In the genomic region with DNA sequence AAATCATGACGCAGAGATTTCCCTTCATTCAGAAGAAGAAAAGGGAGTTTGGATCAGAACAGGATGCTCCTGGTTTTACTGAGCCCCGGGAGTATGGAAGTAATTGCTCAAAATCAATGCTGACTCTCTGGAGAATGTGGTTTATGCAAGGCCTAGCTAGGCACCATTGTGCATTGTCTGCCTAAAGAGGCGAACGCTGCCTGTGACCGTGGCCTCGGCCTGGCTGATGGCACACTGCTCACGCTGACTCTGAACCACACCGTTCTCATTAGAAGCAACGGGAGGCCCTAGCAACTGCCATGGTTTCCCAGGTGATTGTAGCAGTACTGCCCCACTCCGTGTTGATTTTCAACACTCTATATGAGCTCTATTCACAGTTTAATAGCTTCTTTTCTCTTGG, we compare ENCODE assay signal across 13 cellular contexts. TPM values are rescaled to one million over a fixed set of nuclear protein-coding genes. Genes with fewer than 3 reads are reported as not detected.
A peak's percentile ranks its signal among the peaks of the same experiment; 100 is the strongest.
DNase-seq lines count a peak whose midpoint lies in the region; ATAC-seq lines count a peak whose summit lies in the region.
"Had no signal": no experiment of that assay in that cellular context is flagged by ENCODE, and none has a peak within 500 bp of the region (broad histone marks: within the 10 kb centered on the region; RNA-seq: fewer than 3 reads in every experiment).

No MANE protein-coding gene starts in this region.

- ATAC-seq in GM18861 (IDR thresholded peaks at IDR 0.05; ENCODE audit: unreplicated experiment) (no peak), HG03457 (IDR thresholded peaks at IDR 0.05; ENCODE audit: unreplicated experiment) (no peak)
- ATAC-seq: PC-3 had no signal

- DNase-seq in NCI-H1930 (lab: John Stamatoyannopoulos, UW) (peak; percentile 86 to 88), SK-MEL-5 (ENCODE audit: low read depth, low spot score) (peak; percentile 88), hypothalamus (lab: John Stamatoyannopoulos, UW) (peak in 39 of 51 donors; percentile 6 to 80 (median 46)), putamen (ENCODE audit: low spot score) (peak; percentile 75), HK-2 (ENCODE audit: unreplicated experiment) (no peak)
- DNase-seq: AML-193; DMS 273 treated with DMSO at 0.1 percent for 48 hours; NCI-H446 treated with DMSO at 0.1 percent for 48 hours; PC-3; small intestine; stimulated activated naive CD4-positive, alpha-beta T cell had no signal

- in situ Hi-C loops in SK-MEL-5 (cut with HindIII; ENCODE audit: low pct_unique_long_range_greater_than_20kb, low sequenced_read_pairs): no loop called here

RNA-seq across cellular contexts. Expression of gene UBL3, which starts 41.7 kb away (rescaled TPM):
- 84.9 and 89.2 TPM in 2 replicates for total RNA-seq in SK-MEL-5 (2014; rRNA removed; shearing (Covaris generic))
- polyA plus RNA-seq in SK-MEL-5 (2015; cell fraction: cytosol; rRNA removed): 89.8 and 121 TPM in 2 replicates
- polyA plus RNA-seq in SK-MEL-5 (2015; cell fraction: nucleus; rRNA removed): 41.0 and 56.2 TPM in 2 replicates
